ENCODE assay signal across 7 cellular contexts in the genomic region with DNA sequence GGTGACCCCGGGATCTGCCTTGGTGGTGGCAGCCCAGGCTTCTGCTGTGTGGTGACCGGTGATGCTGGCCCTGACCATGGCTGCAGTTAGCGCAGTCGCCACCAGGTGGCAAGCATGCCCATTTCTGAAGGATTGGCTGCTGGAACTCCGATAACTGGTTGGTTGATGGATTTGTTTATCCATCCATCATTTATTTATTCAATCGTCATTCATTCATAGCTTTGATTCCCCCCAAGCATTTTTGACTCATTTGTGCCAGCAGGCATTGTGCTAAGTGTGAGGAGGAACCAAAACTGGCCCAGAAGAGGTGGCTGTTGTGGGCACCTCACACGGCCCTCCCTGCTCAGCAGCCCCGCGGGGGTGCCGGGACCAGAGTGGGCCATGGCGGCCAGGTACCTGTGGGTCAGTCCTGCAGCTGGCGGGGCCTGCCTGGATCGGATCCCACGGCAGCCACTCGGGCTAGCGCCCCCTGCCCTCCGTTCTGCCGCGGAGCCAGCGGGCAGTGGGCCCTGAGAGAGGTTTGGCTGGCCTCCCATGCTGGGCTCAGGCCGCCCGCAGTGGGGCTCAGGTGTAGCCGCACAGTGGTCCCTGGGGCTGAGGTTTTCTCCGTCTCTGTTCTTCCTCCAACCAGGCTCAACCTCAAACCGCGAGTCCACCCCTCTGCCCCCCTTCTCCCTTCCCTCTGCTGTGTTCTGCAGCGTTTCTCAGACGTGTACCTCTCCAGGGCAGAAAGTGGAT. TPM values are rescaled to one million over a fixed set of nuclear protein-coding genes. Genes with fewer than 3 reads are reported as not detected.
DNase-seq lines count a peak whose midpoint lies in the region; ATAC-seq and TF ChIP-seq lines count a peak whose summit lies in the region.

No MANE protein-coding gene starts in this region.

- TF ChIP-seq CTCF in GM12864 (IDR thresholded peaks at IDR 0.05; ENCODE audit: low read depth, low read length, missing control alignments) (peak; percentile 98), brain (conservative IDR thresholded peaks at IDR 0.05) (peak; percentile 95 to 96)

- peak overlapping the region in 2 of 5 experiments; percentile 72 to 76 for H3K27ac Mint-ChIP-seq in brain

- no peak for ATAC-seq in GM18907 (IDR thresholded peaks at IDR 0.05; ENCODE audit: unreplicated experiment)

- no peaks in the 10 kb centered on the region for H3K36me3 Mint-ChIP-seq in brain

- no peaks in the 10 kb centered on the region for H3K9me3 Mint-ChIP-seq in brain

- peak overlapping the region in 3 of 5 experiments; percentile 62 to 70 (median 66) for H3K4me3 Mint-ChIP-seq in brain

- peaks cover 14% of the 10 kb centered on the region for H3K27me3 Mint-ChIP-seq in brain

- DNase-seq in GM12864 (ENCODE audit: low read depth) (no peak), NCI-H1105 (lab: John Stamatoyannopoulos, UW) (peak; percentile 19), UCSD-AML1 (lab: John Stamatoyannopoulos, UW; ENCODE audit: unreplicated experiment) (peak; percentile 80), iPS-NIHi11 (ENCODE audit: low spot score) (peak; percentile 89), smooth muscle cell of the brain vasculature (ENCODE audit: low read depth, low spot score) (peak; percentile 65)

- peaks cover 23% of the 10 kb centered on the region for H3K4me1 Mint-ChIP-seq in brain

- no peak overlapping the region for H3K4me3 ChIP-seq in GM12864 (ENCODE audit: low read depth, low read length)

RNA-seq across cellular contexts. Expression of gene ITGA3, which starts 28.8 kb away (rescaled TPM):
- polyA plus RNA-seq in brain (ENCODE audit: insufficient read depth, low read depth, low replicate concordance), result 41.3 TPM

RNA-seq across cellular contexts. Expression of gene DLX3, which starts 32.0 kb away (rescaled TPM):
- polyA plus RNA-seq in brain (ENCODE audit: insufficient read depth, low read depth, low replicate concordance), result not detected

RNA-seq across cellular contexts. Expression of gene DLX4, which starts 58.1 kb away (rescaled TPM):
- not detected for polyA plus RNA-seq in brain (ENCODE audit: insufficient read depth, low read depth, low replicate concordance)
